Comparison of ENCODE assay signal across 8 cellular contexts in genomic region chrX:102651968-102652744, GRCh38. TPM values are rescaled to one million over a fixed set of nuclear protein-coding genes. Genes with fewer than 3 reads are reported as not detected.
DNase-seq lines count a peak whose midpoint lies in the region; ATAC-seq, FAIRE-seq and TF ChIP-seq lines count a peak whose summit lies in the region.

No MANE protein-coding gene starts in this region.

- intact Hi-C loops in kidney (cut with DNase I) = no loop called here

- ATAC-seq in HG02642 (IDR thresholded peaks at IDR 0.05; ENCODE audit: poor library complexity, unreplicated experiment) = peak; percentile 67
- ATAC-seq in HG02938 (IDR thresholded peaks at IDR 0.05; ENCODE audit: unreplicated experiment) = no peak

- no peaks in the 10 kb centered on the region for H3K4me1 ChIP-seq in kidney (ENCODE audit: control insufficient read depth in 1 of 2, insufficient read depth in 1 of 2, low read depth in 1 of 2, low read length in 2 of 2)

- H3K9me3 ChIP-seq in kidney (ENCODE audit: control insufficient read depth in 1 of 2, low read length in 2 of 2) = no peaks in the 10 kb centered on the region

- H3K4me3 ChIP-seq in kidney (ENCODE audit: low read length in 2 of 2) = peak overlapping the region; percentile 71 to 79

- peaks cover 0 to 3% of the 10 kb centered on the region in 2 donors for H3K36me3 ChIP-seq in kidney (ENCODE audit: control insufficient read depth in 1 of 2, insufficient read depth in 2 of 2, low read length in 2 of 2)

- TF ChIP-seq CTCF in kidney (IDR thresholded peaks at IDR 0.05; ENCODE audit: borderline replicate concordance, extremely low read depth, insufficient read depth) = peak; percentile 30

- FAIRE-seq in kidney (lab: Jason Lieb, UNC) = peak; percentile 17

- H3K27ac ChIP-seq in kidney (ENCODE audit: low read depth in 2 of 2, low read length in 2 of 2) = no peak overlapping the region

- peak; percentile 16 for DNase-seq in COR-L47 (lab: John Stamatoyannopoulos, UW)
- peak; percentile 38 for DNase-seq in T-helper 9 cell
- peak; percentile 74 for DNase-seq in central memory CD4-positive, alpha-beta T cell
- DNase-seq in kidney = peak; percentile 49
- peak; percentile 56 for DNase-seq in stimulated activated CD4-positive, alpha-beta T cell treated with anti-CD3 and anti-CD28 coated beads, Interleukin-15, amount 100 ng/mL, for 24 hours
- DNase-seq in OCI-M1 (lab: John Stamatoyannopoulos, UW) = no peak

- peak overlapping the region in 1 of 2 donors; percentile 80 for H3K9ac ChIP-seq in kidney (ENCODE audit: low read length in 2 of 2)

RNA-seq across cellular contexts. Expression of gene GPRASP1, which starts 0.9 kb away (rescaled TPM):
- total RNA-seq in kidney = 8.1 TPM
- polyA plus RNA-seq in kidney (ENCODE audit: insufficient read depth, low read depth, low replicate concordance) = 4.8 TPM

RNA-seq across cellular contexts. Expression of gene ARMCX5, which starts 52.8 kb away (rescaled TPM):
- total RNA-seq in kidney = 15.2 TPM
- 8.3 TPM for polyA plus RNA-seq in kidney (ENCODE audit: insufficient read depth, low read depth, low replicate concordance)
